1 cellular context compared by ENCODE assay signal in genomic region chr20:50484271-50484976, GRCh38.
TF ChIP-seq lines count a peak whose summit lies in the region.

No MANE protein-coding gene starts in this region.

TF ChIP-seq in K562, 482 proteins besides CTCF, POLR2A, EP300 and RAD21 (continued from another document):
- TF ChIP-seq ATF6 (CRISPR knock-in tag; IDR thresholded peaks at IDR 0.05): no peak
- TF ChIP-seq HDAC2 (IDR thresholded peaks at IDR 0.05): 0 out of 2 replicates have a peak, but pooled peaks have one; percentile 42
- TF ChIP-seq BRCA1 (IDR thresholded peaks at IDR 0.05): no peak
- TF ChIP-seq BRCA1 (CRISPR knock-in tag; IDR thresholded peaks at IDR 0.05): no peak
- no peak for TF ChIP-seq STAT6 (CRISPR knock-in tag; IDR thresholded peaks at IDR 0.05)
- peak; percentile 79 for TF ChIP-seq BCOR (IDR thresholded peaks at IDR 0.05)
- TF ChIP-seq SPI1 (IDR thresholded peaks at IDR 0.05; ENCODE audit: borderline replicate concordance, low read depth, low read length): peak; percentile 75
- TF ChIP-seq ELF1 (tag; IDR thresholded peaks at IDR 0.05): peak; percentile 22; the same call in 1 of the 2 replicates
- TF ChIP-seq SETDB1 (IDR thresholded peaks at IDR 0.05; ENCODE audit: low read length): no peak
